31 cellular contexts compared by ENCODE assay signal in genomic region chr1:40640314-40641076, GRCh38. TPM values are rescaled to one million over a fixed set of nuclear protein-coding genes. Genes with fewer than 3 reads are reported as not detected.
DNase-seq lines count a peak whose midpoint lies in the region; ATAC-seq, FAIRE-seq and TF ChIP-seq lines count a peak whose summit lies in the region.
"Had no signal": no experiment of that assay in that cellular context is flagged by ENCODE, and none has a peak within 500 bp of the region (broad histone marks: within the 10 kb centered on the region; RNA-seq: fewer than 3 reads in every experiment).

No MANE protein-coding gene starts in this region.

- H3K4me3 Mint-ChIP-seq in nephron progenitor cell: no peak overlapping the region
- H3K4me3 Mint-ChIP-seq in natural killer cell: no peak overlapping the region
- H3K4me3 Mint-ChIP-seq: activated CD4-positive, alpha-beta T cell treated with anti-CD3 and anti-CD28 coated beads, Interleukin-2, amount 10 ng/mL, durations not matched to agents 24 days and 14 days; activated naive CD4-positive, alpha-beta T cell treated with anti-CD3 and anti-CD28 coated beads for 36 hours; neural progenitor cell; WTC11 had no signal

- H3K36me3 Mint-ChIP-seq in nephron progenitor cell (ENCODE audit: low read depth): no peaks in the 10 kb centered on the region
- H3K36me3 Mint-ChIP-seq in natural killer cell: no peaks in the 10 kb centered on the region
- H3K36me3 Mint-ChIP-seq: WTC11 had no signal

- TF ChIP-seq CTCF in K562 (IDR thresholded peaks at IDR 0.05 in 2 of 3, conservative IDR thresholded peaks at IDR 0.05 in 1 of 3; ENCODE audit: insufficient read depth in 2 of 3, low read depth in 1 of 3, low read length in 3 of 3) (no peak), nephron progenitor cell (IDR thresholded peaks at IDR 0.05) (no peak), natural killer cell (IDR thresholded peaks at IDR 0.05) (no peak)

- H3K27me3 ChIP-seq in BLaER1 treated with 17β-estradiol and CSF1 and Interleukin-3, amounts not matched to agents 10 nM and 100 nM: no peaks in the 10 kb centered on the region
- peaks cover 2 to 18% of the 10 kb centered on the region in 2 experiments; a peak in 4 of 5 replicates for H3K27me3 ChIP-seq in K562 (ENCODE audit: control insufficient read depth in 2 of 2, insufficient read depth in 2 of 2, low read length in 2 of 2)
- H3K27me3 ChIP-seq: BE2C, colonic mucosa, neural progenitor cell, right atrium auricular region, stomach, tibial artery had no signal

- H3K4me3 ChIP-seq in BLaER1 treated with 17β-estradiol and CSF1 and Interleukin-3, amounts not matched to agents 10 nM and 100 nM: no peak overlapping the region
- H3K4me3 ChIP-seq in K562: no peak overlapping the region
- H3K4me3 ChIP-seq: colonic mucosa, HAP-1, neural progenitor cell, right atrium auricular region, stomach, tibial artery had no signal

- no peaks in the 10 kb centered on the region for H3K79me2 ChIP-seq in K562 (ENCODE audit: control insufficient read depth, insufficient read depth, low read length)
- H3K79me2 ChIP-seq: parathyroid adenoma had no signal

- H3K27ac ChIP-seq in BLaER1 treated with 17β-estradiol and CSF1 and Interleukin-3, amounts not matched to agents 10 nM and 100 nM: peak overlapping the region in 4 of 11 experiments; percentile 16 to 40 (median 32); a peak in 6 of 22 replicates
- H3K27ac ChIP-seq in K562 (ENCODE audit: extremely low read depth, low read depth, low read length): no peak overlapping the region
- H3K27ac ChIP-seq: colonic mucosa, epithelial cell of prostate, neural progenitor cell, parathyroid adenoma, right atrium auricular region, stomach, tibial artery had no signal

- no peak overlapping the region for H2AFZ ChIP-seq in K562 (ENCODE audit: low read depth, low read length)
- H2AFZ ChIP-seq: neural progenitor cell, parathyroid adenoma had no signal

- peaks cover 22 to 50% (median 43%) of the 10 kb centered on the region in 10 experiments for H3K4me1 ChIP-seq in BLaER1 treated with 17β-estradiol and CSF1 and Interleukin-3, amounts not matched to agents 10 nM and 100 nM
- peaks cover 11 to 14% of the 10 kb centered on the region in 2 experiments; a peak in 4 of 5 replicates for H3K4me1 ChIP-seq in K562 (replicated peaks in 1 of 2; ENCODE audit: control insufficient read depth in 2 of 2, insufficient read depth in 2 of 2, low read length in 2 of 2)
- H3K4me1 ChIP-seq: BE2C, colonic mucosa, HAP-1, neural progenitor cell, parathyroid adenoma, right atrium auricular region, stomach, tibial artery had no signal

- no TSS peak for BruUV-seq in K562 (replicated peaks; lab: Mats Ljungman, UMichigan)

- 9% methylated on average over 10 of the region's 10 CpGs for WGBS in K562 (ENCODE audit: insufficient coverage, low coverage, missing lambda C conversion rate)

- H3K36me3 ChIP-seq in BLaER1 treated with 17β-estradiol and CSF1 and Interleukin-3, amounts not matched to agents 10 nM and 100 nM: peaks cover 0 to 82% (median 32%) of the 10 kb centered on the region in 11 experiments; a peak in 15 of 22 replicates
- H3K36me3 ChIP-seq in K562 (ENCODE audit: control insufficient read depth, insufficient read depth, low read length): no peaks in the 10 kb centered on the region
- H3K36me3 ChIP-seq: colonic mucosa, HAP-1, neural progenitor cell, right atrium auricular region had no signal

- DNase-seq in NCI-H526 treated with DMSO at 0.1 percent for 48 hours (lab: John Stamatoyannopoulos, UW): peak; percentile 39
- no peak for DNase-seq in K562 (ENCODE audit: extremely low read depth in 1 of 4, low spot score in 3 of 4)
- DNase-seq in nephron progenitor cell: no peak
- DNase-seq in middle frontal gyrus (ENCODE audit: extremely low spot score, low spot score): no peak
- no peak for DNase-seq in stimulated activated CD4-positive, alpha-beta T cell treated with anti-CD3 and anti-CD28 coated beads, Interleukin-4, amount 100 ng/mL, for 1 hour
- no peak for DNase-seq in natural killer cell
- DNase-seq: ACHN; activated CD4-positive, alpha-beta T cell treated with anti-CD3 and anti-CD28 coated beads, Interleukin-2, amount 10 ng/mL, durations not matched to agents 24 days and 14 days; activated naive CD4-positive, alpha-beta T cell treated with anti-CD3 and anti-CD28 coated beads for 36 hours; BE2C; colonic mucosa; effector CD8-positive, alpha-beta T cell; left colon; NCI-H1436; NCI-H2081 treated with DMSO at 0.1 percent for 48 hours; NCI-H345; NCI-H748 treated with DMSO at 0.1 percent for 48 hours; SHP77 treated with DMSO at 0.1 percent for 48 hours; small intestine; stomach; T-helper 9 cell; tibial artery had no signal

- no peak for TF ChIP-seq POLR2A in K562 (conservative IDR thresholded peaks at IDR 0.05)

- no peak for TF ChIP-seq RAD21 in K562 (CRISPR knock-in tag; conservative IDR thresholded peaks at IDR 0.05 in 1 of 2, IDR thresholded peaks at IDR 0.05 in 1 of 2)

- no peak for TF ChIP-seq EP300 in K562 (IDR thresholded peaks at IDR 0.05; ENCODE audit: low read length)

- peaks cover 5% of the 10 kb centered on the region for H3K9me1 ChIP-seq in K562 (ENCODE audit: control insufficient read depth, insufficient read depth, low read length)

- CTCF ChIA-PET in K562 (lab: Yijun Ruan, JAX; ENCODE audit: low intra/inter-chr PET ratio): no interaction called here

- in situ Hi-C loops in K562 (cut with MboI): no loop called here

- H3K27me3 Mint-ChIP-seq in nephron progenitor cell (ENCODE audit: low read depth, poor library complexity) (no peaks in the 10 kb centered on the region), natural killer cell (ENCODE audit: low read depth in 2 of 2) (peaks cover 0 to 3% of the 10 kb centered on the region in 2 donors)

- peak overlapping the region; percentile 13 for H3K27ac Mint-ChIP-seq in nephron progenitor cell
- no peak overlapping the region for H3K27ac Mint-ChIP-seq in natural killer cell
- H3K27ac Mint-ChIP-seq: activated CD4-positive, alpha-beta T cell treated with anti-CD3 and anti-CD28 coated beads, Interleukin-2, amount 10 ng/mL, durations not matched to agents 24 days and 14 days; activated naive CD4-positive, alpha-beta T cell treated with anti-CD3 and anti-CD28 coated beads for 36 hours; neural progenitor cell; WTC11 had no signal

- ATAC-seq in K562: no peak
- no peak for ATAC-seq in natural killer cell
- ATAC-seq: left colon, Panc1, WTC11 had no signal

- no peak for FAIRE-seq in K562 (lab: Jason Lieb, UNC)
- FAIRE-seq: GM12891, small intestine had no signal

- H3K9ac ChIP-seq in BLaER1 treated with 17β-estradiol and CSF1 and Interleukin-3, amounts not matched to agents 10 nM and 100 nM: peak overlapping the region in 4 of 11 experiments; percentile 1 to 45 (median 10); a peak in 5 of 22 replicates
- no peak overlapping the region for H3K9ac ChIP-seq in K562 (ENCODE audit: insufficient read depth in 1 of 2, low read depth in 2 of 2, low read length in 2 of 2)
- H3K9ac ChIP-seq: neural progenitor cell, parathyroid adenoma had no signal

- intact Hi-C loops in K562 (cut with micrococcal nuclease): no loop called here
- intact Hi-C loops in natural killer cell (cut with micrococcal nuclease): no loop called here

- H3K4me1 Mint-ChIP-seq in nephron progenitor cell (peaks cover 5% of the 10 kb centered on the region), natural killer cell (peaks cover 0 to 5% of the 10 kb centered on the region in 2 donors)
- H3K4me1 Mint-ChIP-seq: WTC11 had no signal

- peak overlapping the region; percentile 36 to 73 (median 64) for H3K4me2 ChIP-seq in BLaER1 treated with 17β-estradiol and CSF1 and Interleukin-3, amounts not matched to agents 10 nM and 100 nM
- H3K4me2 ChIP-seq in K562 (ENCODE audit: insufficient read depth, low read length): no peak overlapping the region
- H3K4me2 ChIP-seq: neural progenitor cell had no signal

- H4K20me1 ChIP-seq in BLaER1 treated with 17β-estradiol and CSF1 and Interleukin-3, amounts not matched to agents 10 nM and 100 nM: peaks cover 0 to 26% (median 0%) of the 10 kb centered on the region in 11 experiments; a peak in 4 of 22 replicates
- H4K20me1 ChIP-seq in K562 (replicated peaks; ENCODE audit: control insufficient read depth, insufficient read depth, low read length): peaks cover 3% of the 10 kb centered on the region; the same call in 1 of the 2 replicates

- POLR2A ChIA-PET in K562 (lab: Yijun Ruan, JAX): interaction anchor here (0.6 to 1.9 kb wide), 5 partner anchors 11 to 229 kb away, joined by 3 to 9 read pairs (median 3); partner anchors contain the start of genes NFYC and RIMS3

- H3K9me3 ChIP-seq in BLaER1 treated with 17β-estradiol and CSF1 and Interleukin-3, amounts not matched to agents 10 nM and 100 nM (replicated peaks in 1 of 11): peaks cover 0 to 18% (median 10%) of the 10 kb centered on the region in 11 experiments; a peak in 14 of 22 replicates
- no peaks in the 10 kb centered on the region for H3K9me3 ChIP-seq in K562 (replicated peaks; ENCODE audit: control insufficient read depth, insufficient read depth, low read depth, low read length)
- H3K9me3 ChIP-seq: BE2C, colonic mucosa, HAP-1, right atrium auricular region, stomach, tibial artery had no signal

- no peaks in the 10 kb centered on the region for H3K9me3 Mint-ChIP-seq in nephron progenitor cell
- no peaks in the 10 kb centered on the region for H3K9me3 Mint-ChIP-seq in natural killer cell
- H3K9me3 Mint-ChIP-seq: activated CD4-positive, alpha-beta T cell treated with anti-CD3 and anti-CD28 coated beads, Interleukin-2, amount 10 ng/mL, durations not matched to agents 24 days and 14 days; activated naive CD4-positive, alpha-beta T cell treated with anti-CD3 and anti-CD28 coated beads for 36 hours; neural progenitor cell; WTC11 had no signal

RNA-seq across cellular contexts. Expression of gene RIMS3, which starts 25.0 kb away (rescaled TPM):
- total RNA-seq in K562 (2011; cell fraction: chromatin; rRNA removed; ENCODE audit: low replicate concordance): 0.76 and 1.4 TPM in 2 replicates
- 0.66 and 0.67 TPM in 2 replicates for total RNA-seq in K562 (2011; cell fraction: nucleolus; rRNA removed)
- 0.73 and 0.76 TPM in 2 replicates for total RNA-seq in K562 (2011; cell fraction: nucleoplasm; rRNA removed)
- total RNA-seq in K562 (2014; rRNA removed): 0.59 and 0.82 TPM in 2 replicates
- 0.69 and 0.77 TPM in 2 replicates for total RNA-seq in K562 (2014; rRNA removed; fragmentation: Illumina TruSeq; extraction: Trizol)
- total RNA-seq in K562 (2015; rRNA removed; fragmentation: Illumina TruSeq; extraction: Trizol): 0.38 and 0.47 TPM in 2 replicates
- total RNA-seq in K562 (2021): 1.2 and 1.3 TPM in 2 replicates
- 0.78 and 1.2 TPM in 2 replicates for polyA plus RNA-seq in K562 (2011; rRNA removed)
- polyA plus RNA-seq in K562 (2011; cell fraction: cytosol; rRNA removed): 0.97 and 1.3 TPM in 2 replicates
- polyA plus RNA-seq in K562 (2011; cell fraction: nucleus; rRNA removed): 1.9 and 2.7 TPM in 2 replicates
- 0.66 and 1.9 TPM in 2 replicates for polyA plus RNA-seq in K562 (2012)
- 0.71 and 0.75 TPM in 2 replicates for polyA plus RNA-seq in K562 (2014; fragmentation: Illumina TruSeq; extraction: Trizol)
- under 1 TPM; 0.06 to 0.15 TPM for polyA plus RNA-seq in K562 (2014; fragmentation: Nextera tagmentation; extraction: Ambion mirVana)
- 0.43 and 0.45 TPM in 2 replicates for polyA plus RNA-seq in K562 (2014; rRNA removed)
- polyA minus RNA-seq in K562 (2011; rRNA and poly(A)+ RNA removed): 1.2 and 1.3 TPM in 2 replicates
- polyA minus RNA-seq in K562 (2011; cell fraction: cytosol; rRNA and poly(A)+ RNA removed): 0.73 and 1.1 TPM in 2 replicates
- polyA minus RNA-seq in K562 (2011; cell fraction: nucleus; rRNA and poly(A)+ RNA removed): 0.40 and 0.56 TPM in 2 replicates
- 1 to 10 TPM in 2 of 3 donors, under 1 TPM in 1; 0.56 to 2.1 (median 1.1) TPM for total RNA-seq in natural killer cell

RNA-seq across cellular contexts. Expression of gene NFYC, which starts 51.0 kb away (rescaled TPM):
- 51.1 and 58.3 TPM in 2 replicates for total RNA-seq in K562 (2011; cell fraction: chromatin; rRNA removed; ENCODE audit: low replicate concordance)
- total RNA-seq in K562 (2011; cell fraction: nucleolus; rRNA removed): 43.8 and 43.9 TPM in 2 replicates
- total RNA-seq in K562 (2011; cell fraction: nucleoplasm; rRNA removed): 49.1 and 60.1 TPM in 2 replicates
- 41.1 and 44.2 TPM in 2 replicates for total RNA-seq in K562 (2014; rRNA removed)
- 22.7 and 26.4 TPM in 2 replicates for total RNA-seq in K562 (2014; rRNA removed; fragmentation: Illumina TruSeq; extraction: Trizol)
- total RNA-seq in K562 (2015; rRNA removed; fragmentation: Illumina TruSeq; extraction: Trizol): 31.2 and 31.4 TPM in 2 replicates
- 53.9 and 59.8 TPM in 2 replicates for total RNA-seq in K562 (2021)
- polyA plus RNA-seq in K562 (2011; rRNA removed): 47.2 and 65.6 TPM in 2 replicates
- 78.9 and 120 TPM in 2 replicates for polyA plus RNA-seq in K562 (2011; cell fraction: cytosol; rRNA removed)
- 72.3 and 83.1 TPM in 2 replicates for polyA plus RNA-seq in K562 (2011; cell fraction: nucleus; rRNA removed)
- 52.9 and 79.3 TPM in 2 replicates for polyA plus RNA-seq in K562 (2012)
- polyA plus RNA-seq in K562 (2014; fragmentation: Illumina TruSeq; extraction: Trizol): 56.2 and 65.1 TPM in 2 replicates
- 1 to 10 TPM; 4.8 to 7.2 TPM for polyA plus RNA-seq in K562 (2014; fragmentation: Nextera tagmentation; extraction: Ambion mirVana)
- polyA plus RNA-seq in K562 (2014; rRNA removed): 51.3 and 57.7 TPM in 2 replicates
- polyA minus RNA-seq in K562 (2011; rRNA and poly(A)+ RNA removed): 45.7 and 65.0 TPM in 2 replicates
- 38.9 and 49.7 TPM in 2 replicates for polyA minus RNA-seq in K562 (2011; cell fraction: cytosol; rRNA and poly(A)+ RNA removed)
- 34.9 and 50.8 TPM in 2 replicates for polyA minus RNA-seq in K562 (2011; cell fraction: nucleus; rRNA and poly(A)+ RNA removed)
- 10 to 100 TPM; 38.7 to 60.4 (median 48.5) TPM for total RNA-seq in natural killer cell
